In genomic region chr5:106525438-106525837, GRCh38 we compare ENCODE assay signal across 25 cellular contexts.
"Had no signal": no experiment of that assay in that cellular context is flagged by ENCODE, and none has a peak within 500 bp of the region (broad histone marks: within the 10 kb centered on the region; RNA-seq: fewer than 3 reads in every experiment).

No MANE protein-coding gene starts in this region.

- H3K36me3 ChIP-seq: colonic mucosa, esophagus muscularis mucosa, esophagus squamous epithelium, gastrocnemius medialis, gastroesophageal sphincter, heart left ventricle, heart right ventricle had no signal

- H3K4me2 ChIP-seq: hepatocyte had no signal

- H3K27ac ChIP-seq: colonic mucosa, coronary artery, dorsolateral prefrontal cortex, epithelial cell of prostate, esophagus muscularis mucosa, esophagus squamous epithelium, foreskin keratinocyte, gastrocnemius medialis, gastroesophageal sphincter, heart left ventricle, heart right ventricle, hepatocyte had no signal

- ATAC-seq: effector memory CD8-positive, alpha-beta T cell; esophagus mucosa; foreskin keratinocyte; gastrocnemius medialis; gastroesophageal sphincter; heart left ventricle; heart right ventricle had no signal

- H3K27me3 ChIP-seq: colonic mucosa, dorsolateral prefrontal cortex, esophagus muscularis mucosa, esophagus squamous epithelium, foreskin keratinocyte, gastrocnemius medialis, gastroesophageal sphincter, heart left ventricle, heart right ventricle, hepatocyte had no signal

- DNase-seq: colonic mucosa; cortex of kidney; dermis blood vessel endothelial cell; dorsolateral prefrontal cortex; effector CD4-positive, alpha-beta T cell; effector CD8-positive, alpha-beta T cell; effector memory CD4-positive, alpha-beta T cell; effector memory CD8-positive, alpha-beta T cell; endodermal cell; erythroblast; esophagus squamous epithelium; foreskin fibroblast; foreskin keratinocyte; foreskin melanocyte; gastrocnemius medialis; glutamatergic neuron; head of caudate nucleus; heart left ventricle; heart right ventricle had no signal

- H3K4me3 ChIP-seq: colonic mucosa, coronary artery, dorsolateral prefrontal cortex, esophagus muscularis mucosa, esophagus squamous epithelium, gastrocnemius medialis, gastroesophageal sphincter, heart left ventricle, heart right ventricle, hepatocyte had no signal

- H3K79me2 ChIP-seq: hepatocyte had no signal

- H3K4me1 ChIP-seq: colonic mucosa, esophagus muscularis mucosa, esophagus squamous epithelium, gastrocnemius medialis, gastroesophageal sphincter, heart left ventricle, heart right ventricle had no signal

- H2AFZ ChIP-seq: hepatocyte had no signal

- H3K9me3 ChIP-seq: colonic mucosa, esophagus muscularis mucosa, esophagus squamous epithelium, gastrocnemius medialis, gastroesophageal sphincter, heart left ventricle, heart right ventricle had no signal
